37 cellular contexts compared by ENCODE assay signal in the genomic region with DNA sequence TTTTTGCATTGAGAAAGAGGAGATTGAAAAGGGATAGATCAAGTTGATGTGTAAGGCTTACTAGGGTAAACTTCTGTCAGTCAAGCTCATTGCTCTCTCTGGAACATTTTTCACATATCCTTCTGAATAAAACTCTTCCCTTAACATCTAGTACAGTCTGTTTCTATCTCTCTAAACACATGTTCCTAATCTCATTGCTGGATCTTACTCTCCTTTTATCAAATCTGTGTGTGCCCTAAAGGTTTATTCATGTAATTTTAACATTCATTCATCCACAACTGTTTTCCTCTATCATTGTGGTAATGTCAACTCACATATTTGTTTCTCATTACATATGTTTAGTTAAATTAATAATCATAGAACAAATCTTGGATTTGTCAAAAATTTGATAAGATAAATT.
DNase-seq lines count a peak whose midpoint lies in the region; ATAC-seq, FAIRE-seq and TF ChIP-seq lines count a peak whose summit lies in the region.
"Had no signal": no experiment of that assay in that cellular context is flagged by ENCODE, and none has a peak within 500 bp of the region (broad histone marks: within the 10 kb centered on the region; RNA-seq: fewer than 3 reads in every experiment).

No MANE protein-coding gene starts in this region.

- H3K27ac ChIP-seq in GM23338 (ENCODE audit: low read depth) = no peak overlapping the region
- no peak overlapping the region for H3K27ac ChIP-seq in SK-N-SH (ENCODE audit: low read depth in 2 of 2, low read length in 1 of 2)
- no peak overlapping the region for H3K27ac ChIP-seq in endothelial cell of umbilical vein (ENCODE audit: insufficient read depth, low read depth, low read length)
- no peak overlapping the region for H3K27ac ChIP-seq in body of pancreas
- H3K27ac ChIP-seq: 22Rv1; A549; BLaER1; BLaER1 treated with 17β-estradiol and CSF1 and Interleukin-3, amounts not matched to agents 10 nM and 100 nM; C4-2B had no signal

- intact Hi-C loops in endothelial cell of umbilical vein (cut with micrococcal nuclease) = no loop called here
- intact Hi-C loops in body of pancreas (cut with DNase I) = no loop called here

- dilution Hi-C loops in endothelial cell of umbilical vein (cut with MboI; ENCODE audit: extremely low pct_ligation_motif_present, low sequenced_read_pairs) = no loop called here

- no peaks in the 10 kb centered on the region for H3K27me3 Mint-ChIP-seq in GM23338 (ENCODE audit: insufficient read depth, low read depth, poor library complexity)
- H3K27me3 Mint-ChIP-seq: B cell; CD4-positive, alpha-beta memory T cell; CD4-positive, alpha-beta T cell; CD4-positive, CD25-positive, alpha-beta regulatory T cell; CD8-positive, alpha-beta memory T cell had no signal

- no peaks in the 10 kb centered on the region; the same call in 1 of the 2 replicates for H3K9me2 ChIP-seq in GM23338 (ENCODE audit: insufficient read depth)
- no peaks in the 10 kb centered on the region for H3K9me2 ChIP-seq in SK-N-SH

- H3K36me3 Mint-ChIP-seq in GM23338 (ENCODE audit: low read depth) = peaks cover 4% of the 10 kb centered on the region
- H3K36me3 Mint-ChIP-seq: CD14-positive monocyte; CD4-positive, alpha-beta memory T cell; CD4-positive, CD25-positive, alpha-beta regulatory T cell; CD8-positive, alpha-beta memory T cell; CD8-positive, alpha-beta T cell had no signal

- H3K4me3 ChIP-seq in GM23338 (no peak overlapping the region), SK-N-SH (ENCODE audit: low read depth in 2 of 2, low read length in 1 of 2) (no peak overlapping the region), endothelial cell of umbilical vein (replicated peaks in 1 of 3; ENCODE audit: insufficient read depth in 1 of 3, low read depth in 1 of 3, low read length in 3 of 3) (no peak overlapping the region), body of pancreas (no peak overlapping the region)
- H3K4me3 ChIP-seq: A549; BLaER1; BLaER1 treated with 17β-estradiol and CSF1 and Interleukin-3, amounts not matched to agents 10 nM and 100 nM had no signal

- CTCF ChIA-PET in SK-N-SH (lab: Yijun Ruan, JAX) (no interaction called here), endothelial cell of umbilical vein (lab: Charles Lee) (no interaction called here)

- TF ChIP-seq EP300 in SK-N-SH (IDR thresholded peaks at IDR 0.05; ENCODE audit: borderline replicate concordance in 1 of 2, low read depth in 1 of 2, low read length in 1 of 2) = peak in 1 of 2 experiments; percentile 82; a peak in 2 of 4 replicates

- H3K36me3 ChIP-seq in GM23338 (ENCODE audit: insufficient read depth) = no peaks in the 10 kb centered on the region
- H3K36me3 ChIP-seq in SK-N-SH (replicated peaks in 1 of 2; ENCODE audit: control insufficient read depth in 1 of 2, insufficient read depth in 2 of 2, low read length in 1 of 2) = no peaks in the 10 kb centered on the region
- no peaks in the 10 kb centered on the region for H3K36me3 ChIP-seq in endothelial cell of umbilical vein (ENCODE audit: control insufficient read depth in 2 of 2, extremely low read depth in 1 of 2, insufficient read depth in 2 of 2, low read length in 2 of 2)
- no peaks in the 10 kb centered on the region for H3K36me3 ChIP-seq in body of pancreas (replicated peaks in 1 of 2; ENCODE audit: insufficient read depth in 1 of 2, low read depth in 2 of 2)
- H3K36me3 ChIP-seq: BE2C; BLaER1; BLaER1 treated with 17β-estradiol and CSF1 and Interleukin-3, amounts not matched to agents 10 nM and 100 nM had no signal

- peak; percentile 37 for FAIRE-seq in endothelial cell of umbilical vein (lab: Jason Lieb, UNC)
- FAIRE-seq: A204.1, A549, D721Med had no signal

- TF ChIP-seq CTCF in GM23338 (conservative IDR thresholded peaks at IDR 0.05; ENCODE audit: low read depth in 2 of 2) (no peak), SK-N-SH (IDR thresholded peaks at IDR 0.05) (no peak), endothelial cell of umbilical vein (IDR thresholded peaks at IDR 0.05; ENCODE audit: extremely low read depth in 1 of 2, insufficient read depth in 1 of 2, low read depth in 1 of 2, low read length in 2 of 2) (no peak), body of pancreas (IDR thresholded peaks at IDR 0.05) (no peak)

- H3K79me2 ChIP-seq in GM23338 (replicated peaks; ENCODE audit: insufficient read depth) (no peaks in the 10 kb centered on the region), SK-N-SH (ENCODE audit: insufficient read depth) (no peaks in the 10 kb centered on the region), endothelial cell of umbilical vein (ENCODE audit: control insufficient read depth, insufficient read depth, low read length) (no peaks in the 10 kb centered on the region)

- H3K4me2 ChIP-seq in GM23338 (no peak overlapping the region), SK-N-SH (no peak overlapping the region), endothelial cell of umbilical vein (ENCODE audit: insufficient read depth, low read length) (no peak overlapping the region)
- H3K4me2 ChIP-seq: A549; BLaER1; BLaER1 treated with 17β-estradiol and CSF1 and Interleukin-3, amounts not matched to agents 10 nM and 100 nM had no signal

- H3K9me3 ChIP-seq in SK-N-SH = no peaks in the 10 kb centered on the region
- H3K9me3 ChIP-seq in endothelial cell of umbilical vein (replicated peaks; ENCODE audit: control insufficient read depth, insufficient read depth, low read length) = no peaks in the 10 kb centered on the region
- H3K9me3 ChIP-seq in body of pancreas = no peaks in the 10 kb centered on the region
- H3K9me3 ChIP-seq: A549, BE2C, BLaER1, Caco-2 had no signal

- H3K4me1 Mint-ChIP-seq in GM23338 = no peaks in the 10 kb centered on the region
- H3K4me1 Mint-ChIP-seq: B cell; CD14-positive monocyte; CD4-positive, alpha-beta memory T cell; CD4-positive, CD25-positive, alpha-beta regulatory T cell; CD8-positive, alpha-beta memory T cell had no signal

- ATAC-seq in GM23338 (no peak), SK-N-SH treated with all-trans-retinoic acid at 6 μM for 48 hours (no peak), body of pancreas (no peak), HG03460 (IDR thresholded peaks at IDR 0.05; ENCODE audit: unreplicated experiment) (no peak)
- ATAC-seq: A549; CD8-positive, alpha-beta T cell had no signal

- no peak for DNase-seq in GM23338 (ENCODE audit: low spot score)
- peak; percentile 13 for DNase-seq in SK-N-SH
- DNase-seq in endothelial cell of umbilical vein (ENCODE audit: low read depth, low spot score) = no peak
- DNase-seq in body of pancreas = no peak
- DNase-seq in retina = no peak
- no peak for DNase-seq in KG1 (lab: John Stamatoyannopoulos, UW)
- DNase-seq: 8988T; ACHN; AML-193; BE2C; C1 segment of cervical spinal cord; Caco-2; Calu3; CD4-positive, alpha-beta memory T cell; CD4-positive, alpha-beta T cell; CD4-positive, CD25-positive, alpha-beta regulatory T cell; CD8-positive, alpha-beta memory T cell; CD8-positive, alpha-beta T cell; COR-L47; DMS 273 treated with DMSO at 0.1 percent for 48 hours; DMS153; DMS53; DMS79; DMS79 treated with DMSO at 0.1 percent for 48 hours; DND-41; EL had no signal

- no peaks in the 10 kb centered on the region for H3K9me1 ChIP-seq in endothelial cell of umbilical vein (replicated peaks; ENCODE audit: control insufficient read depth, extremely low read depth, insufficient read depth, low read length)

- no peaks in the 10 kb centered on the region for H3K4me1 ChIP-seq in GM23338 (ENCODE audit: insufficient read depth)
- no peaks in the 10 kb centered on the region; a peak in 2 of 4 replicates for H3K4me1 ChIP-seq in SK-N-SH (ENCODE audit: control insufficient read depth in 1 of 2, insufficient read depth in 2 of 2, low read depth in 1 of 2, low read length in 1 of 2)
- no peaks in the 10 kb centered on the region for H3K4me1 ChIP-seq in endothelial cell of umbilical vein (ENCODE audit: control insufficient read depth, extremely low read depth, insufficient read depth, low read length)
- no peaks in the 10 kb centered on the region for H3K4me1 ChIP-seq in body of pancreas
- H3K4me1 ChIP-seq: A549; BE2C; BLaER1; BLaER1 treated with 17β-estradiol and CSF1 and Interleukin-3, amounts not matched to agents 10 nM and 100 nM; Caco-2 had no signal

- TF ChIP-seq POLR2A in endothelial cell of umbilical vein (IDR thresholded peaks at IDR 0.05; ENCODE audit: low read depth, low read length) = no peak
- TF ChIP-seq POLR2A in body of pancreas (IDR thresholded peaks at IDR 0.05) = no peak

- H3K9me3 Mint-ChIP-seq in GM23338 = peaks cover 5% of the 10 kb centered on the region
- H3K9me3 Mint-ChIP-seq: CD8-positive, alpha-beta T cell had no signal

- no peaks in the 10 kb centered on the region for H3F3A ChIP-seq in GM23338 (replicated peaks; ENCODE audit: low read depth)
- H3F3A ChIP-seq in SK-N-SH (replicated peaks; ENCODE audit: insufficient read depth) = no peaks in the 10 kb centered on the region

- H4K20me1 ChIP-seq in GM23338 (replicated peaks; ENCODE audit: insufficient read depth) (no peaks in the 10 kb centered on the region), SK-N-SH (ENCODE audit: insufficient read depth) (no peaks in the 10 kb centered on the region), endothelial cell of umbilical vein (replicated peaks; ENCODE audit: control insufficient read depth, extremely low read depth, insufficient read depth, low read length) (no peaks in the 10 kb centered on the region)
- H4K20me1 ChIP-seq: BLaER1; BLaER1 treated with 17β-estradiol and CSF1 and Interleukin-3, amounts not matched to agents 10 nM and 100 nM had no signal

- no TSS peak for BruUV-seq in endothelial cell of umbilical vein (replicated peaks; lab: Mats Ljungman, UMichigan)

- H3K27ac Mint-ChIP-seq in GM23338 = no peak overlapping the region
- H3K27ac Mint-ChIP-seq: B cell; CD14-positive monocyte; CD4-positive, alpha-beta memory T cell; CD4-positive, alpha-beta T cell; CD4-positive, CD25-positive, alpha-beta regulatory T cell; CD8-positive, alpha-beta memory T cell; CD8-positive, alpha-beta T cell had no signal

- TF ChIP-seq RAD21 in SK-N-SH (IDR thresholded peaks at IDR 0.05; ENCODE audit: low read length) = peak; percentile 18; the same call in 1 of the 2 replicates

- H2AFZ ChIP-seq in GM23338 (peak overlapping the region; percentile 48; the same call in 1 of the 2 replicates), SK-N-SH (ENCODE audit: low read depth) (no peak overlapping the region), endothelial cell of umbilical vein (ENCODE audit: low read depth, low read length) (no peak overlapping the region)

- POLR2A ChIA-PET in SK-N-SH (lab: Yijun Ruan, JAX) = no interaction called here
- POLR2A ChIA-PET in endothelial cell of umbilical vein (lab: Charles Lee) = no interaction called here

- H3K9ac ChIP-seq in SK-N-SH (no peak overlapping the region), endothelial cell of umbilical vein (replicated peaks; ENCODE audit: extremely low read depth, insufficient read depth, low read length) (no peak overlapping the region)
- H3K9ac ChIP-seq: BLaER1; BLaER1 treated with 17β-estradiol and CSF1 and Interleukin-3, amounts not matched to agents 10 nM and 100 nM had no signal

- H3K27me3 ChIP-seq in GM23338 (ENCODE audit: insufficient read depth) (no peaks in the 10 kb centered on the region), SK-N-SH (ENCODE audit: insufficient read depth) (no peaks in the 10 kb centered on the region), endothelial cell of umbilical vein (ENCODE audit: control insufficient read depth in 2 of 2, insufficient read depth in 2 of 2, low read length in 2 of 2) (no peaks in the 10 kb centered on the region), body of pancreas (no peaks in the 10 kb centered on the region)
- H3K27me3 ChIP-seq: BE2C; BLaER1; BLaER1 treated with 17β-estradiol and CSF1 and Interleukin-3, amounts not matched to agents 10 nM and 100 nM had no signal

- H3K4me3 Mint-ChIP-seq in GM23338 = no peak overlapping the region
- H3K4me3 Mint-ChIP-seq: B cell; CD14-positive monocyte; CD4-positive, alpha-beta memory T cell; CD4-positive, alpha-beta T cell; CD4-positive, CD25-positive, alpha-beta regulatory T cell; CD8-positive, alpha-beta memory T cell; CD8-positive, alpha-beta T cell had no signal
